In genomic region chr10:48926764-48927163, GRCh38 we compare ENCODE assay signal across 15 cellular contexts. TPM values are rescaled to one million over a fixed set of nuclear protein-coding genes. Genes with fewer than 3 reads are reported as not detected.
DNase-seq lines count a peak whose midpoint lies in the region; ATAC-seq and TF ChIP-seq lines count a peak whose summit lies in the region.
"Had no signal": no experiment of that assay in that cellular context is flagged by ENCODE, and none has a peak within 500 bp of the region (broad histone marks: within the 10 kb centered on the region; RNA-seq: fewer than 3 reads in every experiment).

No MANE protein-coding gene starts in this region.

- peak; percentile 29 for ATAC-seq in left lung
- no peak for ATAC-seq in stimulated activated effector memory CD8-positive, alpha-beta T cell treated with anti-CD3 and anti-CD28 coated beads, Interleukin-12 subunit alpha, Interleukin-12 subunit beta, amount 100 ng/mL, for 72 hours
- no peak for ATAC-seq in natural killer cell treated with Interleukin-12 subunit alpha and Interleukin-12 subunit beta and Interleukin-15 and Interleukin-18, amount 100 ng/mL, for 72 hours
- ATAC-seq: HCT116 had no signal

- POLR2A ChIA-PET in PC-9 (lab: Charles Lee; ENCODE audit: unreplicated experiment), result no interaction called here

- DNase-seq in right atrium auricular region (ENCODE audit: low spot score) (peak; percentile 16), left ventricle myocardium inferior (no peak), left lung (no peak), osteocyte (ENCODE audit: extremely low spot score, unreplicated experiment) (peak; percentile 72), PC-9 (no peak)
- no peak for DNase-seq in stimulated activated effector memory CD8-positive, alpha-beta T cell treated with anti-CD3 and anti-CD28 coated beads, Interleukin-12 subunit alpha, Interleukin-12 subunit beta, amount 100 ng/mL, for 72 hours (ENCODE audit: low spot score in 2 of 2)
- DNase-seq in natural killer cell treated with Interleukin-12 subunit alpha and Interleukin-12 subunit beta and Interleukin-15 and Interleukin-18, amount 100 ng/mL, for 72 hours (ENCODE audit: low spot score), result no peak
- DNase-seq: C1 segment of cervical spinal cord; Calu3; CD4-positive, alpha-beta T cell; DMS 273 treated with DMSO at 0.1 percent for 48 hours had no signal

- TF ChIP-seq CTCF in right atrium auricular region (IDR thresholded peaks at IDR 0.05), result no peak
- no peak for TF ChIP-seq CTCF in left ventricle myocardium inferior (IDR thresholded peaks at IDR 0.05; ENCODE audit: borderline replicate concordance)
- no peak for TF ChIP-seq CTCF in left lung (IDR thresholded peaks at IDR 0.05)
- TF ChIP-seq CTCF in osteocyte (IDR thresholded peaks at IDR 0.05), result no peak
- TF ChIP-seq CTCF in PC-9 (conservative IDR thresholded peaks at IDR 0.05), result no peak

- no peaks in the 10 kb centered on the region for H3K36me3 ChIP-seq in right atrium auricular region
- no peaks in the 10 kb centered on the region for H3K36me3 ChIP-seq in left ventricle myocardium inferior
- H3K36me3 ChIP-seq in left lung, result no peaks in the 10 kb centered on the region
- no peaks in the 10 kb centered on the region for H3K36me3 ChIP-seq in PC-9 (ENCODE audit: low read depth)

- no peaks in the 10 kb centered on the region for H3K4me1 Mint-ChIP-seq in osteocyte (ENCODE audit: unreplicated experiment)
- no peaks in the 10 kb centered on the region for H3K4me1 Mint-ChIP-seq in stimulated activated effector memory CD8-positive, alpha-beta T cell treated with anti-CD3 and anti-CD28 coated beads, Interleukin-12 subunit alpha, Interleukin-12 subunit beta, amount 100 ng/mL, for 72 hours
- no peaks in the 10 kb centered on the region for H3K4me1 Mint-ChIP-seq in natural killer cell treated with Interleukin-12 subunit alpha and Interleukin-12 subunit beta and Interleukin-15 and Interleukin-18, amount 100 ng/mL, for 72 hours (ENCODE audit: low read depth in 2 of 2)
- H3K4me1 Mint-ChIP-seq: B cell had no signal

- no peaks in the 10 kb centered on the region for H3F3A ChIP-seq in PC-9 (ENCODE audit: insufficient read depth, low read depth)

- H3K4me2 ChIP-seq in PC-9, result no peak overlapping the region

- intact Hi-C loops in left ventricle myocardium inferior (cut with micrococcal nuclease) (no loop called here), left lung (cut with DNase I) (no loop called here), PC-9 (cut with micrococcal nuclease; ENCODE audit: unreplicated experiment) (no loop called here)

- H3K4me3 ChIP-seq in right atrium auricular region (no peak overlapping the region), left ventricle myocardium inferior (no peak overlapping the region), left lung (no peak overlapping the region), PC-9 (no peak overlapping the region)

- H4K20me1 ChIP-seq in PC-9 (ENCODE audit: insufficient read depth), result no peaks in the 10 kb centered on the region

- H3K27me3 ChIP-seq in right atrium auricular region, result no peaks in the 10 kb centered on the region
- no peaks in the 10 kb centered on the region for H3K27me3 ChIP-seq in left ventricle myocardium inferior (ENCODE audit: low read depth)
- H3K27me3 ChIP-seq in left lung, result no peaks in the 10 kb centered on the region
- peaks cover 65% of the 10 kb centered on the region for H3K27me3 ChIP-seq in PC-9 (ENCODE audit: insufficient read depth, low read depth)

- no peak overlapping the region for H3K27ac Mint-ChIP-seq in osteocyte (ENCODE audit: unreplicated experiment)
- H3K27ac Mint-ChIP-seq in stimulated activated effector memory CD8-positive, alpha-beta T cell treated with anti-CD3 and anti-CD28 coated beads, Interleukin-12 subunit alpha, Interleukin-12 subunit beta, amount 100 ng/mL, for 72 hours, result no peak overlapping the region
- H3K27ac Mint-ChIP-seq in natural killer cell treated with Interleukin-12 subunit alpha and Interleukin-12 subunit beta and Interleukin-15 and Interleukin-18, amount 100 ng/mL, for 72 hours, result no peak overlapping the region
- H3K27ac Mint-ChIP-seq: CD4-positive, alpha-beta T cell had no signal

- H2AFZ ChIP-seq in PC-9, result no peak overlapping the region

- H3K79me2 ChIP-seq in PC-9 (ENCODE audit: low read depth), result no peaks in the 10 kb centered on the region

- H3K36me3 Mint-ChIP-seq in osteocyte (ENCODE audit: unreplicated experiment), result no peaks in the 10 kb centered on the region
- H3K36me3 Mint-ChIP-seq in stimulated activated effector memory CD8-positive, alpha-beta T cell treated with anti-CD3 and anti-CD28 coated beads, Interleukin-12 subunit alpha, Interleukin-12 subunit beta, amount 100 ng/mL, for 72 hours, result no peaks in the 10 kb centered on the region
- H3K36me3 Mint-ChIP-seq in natural killer cell treated with Interleukin-12 subunit alpha and Interleukin-12 subunit beta and Interleukin-15 and Interleukin-18, amount 100 ng/mL, for 72 hours, result no peaks in the 10 kb centered on the region

- no peaks in the 10 kb centered on the region for H3K9me3 ChIP-seq in right atrium auricular region
- H3K9me3 ChIP-seq in left ventricle myocardium inferior (replicated peaks), result no peaks in the 10 kb centered on the region
- no peaks in the 10 kb centered on the region for H3K9me3 ChIP-seq in left lung
- no peaks in the 10 kb centered on the region for H3K9me3 ChIP-seq in PC-9 (ENCODE audit: insufficient read depth, low read depth)

- BruUV-seq in PC-9 (replicated peaks; lab: Mats Ljungman, UMichigan), result no TSS peak

- no peak overlapping the region for H3K27ac ChIP-seq in right atrium auricular region
- H3K27ac ChIP-seq in left ventricle myocardium inferior (replicated peaks), result no peak overlapping the region
- no peak overlapping the region for H3K27ac ChIP-seq in left lung
- no peak overlapping the region for H3K27ac ChIP-seq in PC-9

- no peaks in the 10 kb centered on the region for H3K9me2 ChIP-seq in PC-9 (ENCODE audit: insufficient read depth)

- CTCF ChIA-PET in PC-9 (lab: Charles Lee), result no interaction called here

- H3K4me1 ChIP-seq in right atrium auricular region (no peaks in the 10 kb centered on the region), left ventricle myocardium inferior (peaks cover 8% of the 10 kb centered on the region), left lung (no peaks in the 10 kb centered on the region), PC-9 (replicated peaks; ENCODE audit: insufficient read depth) (no peaks in the 10 kb centered on the region)

- peaks cover 2% of the 10 kb centered on the region for H3K27me3 Mint-ChIP-seq in osteocyte (ENCODE audit: unreplicated experiment)
- H3K27me3 Mint-ChIP-seq in natural killer cell treated with Interleukin-12 subunit alpha and Interleukin-12 subunit beta and Interleukin-15 and Interleukin-18, amount 100 ng/mL, for 72 hours, result peaks cover 4 to 23% of the 10 kb centered on the region in 2 donors
- H3K27me3 Mint-ChIP-seq: B cell; CD4-positive, alpha-beta T cell had no signal

- H3K9me3 Mint-ChIP-seq in osteocyte (ENCODE audit: unreplicated experiment), result no peaks in the 10 kb centered on the region
- no peaks in the 10 kb centered on the region for H3K9me3 Mint-ChIP-seq in stimulated activated effector memory CD8-positive, alpha-beta T cell treated with anti-CD3 and anti-CD28 coated beads, Interleukin-12 subunit alpha, Interleukin-12 subunit beta, amount 100 ng/mL, for 72 hours
- H3K9me3 Mint-ChIP-seq in natural killer cell treated with Interleukin-12 subunit alpha and Interleukin-12 subunit beta and Interleukin-15 and Interleukin-18, amount 100 ng/mL, for 72 hours, result no peaks in the 10 kb centered on the region
- H3K9me3 Mint-ChIP-seq: CD4-positive, alpha-beta T cell had no signal

- no peak overlapping the region for H3K4me3 Mint-ChIP-seq in osteocyte (ENCODE audit: unreplicated experiment)
- H3K4me3 Mint-ChIP-seq in stimulated activated effector memory CD8-positive, alpha-beta T cell treated with anti-CD3 and anti-CD28 coated beads, Interleukin-12 subunit alpha, Interleukin-12 subunit beta, amount 100 ng/mL, for 72 hours, result no peak overlapping the region
- no peak overlapping the region for H3K4me3 Mint-ChIP-seq in natural killer cell treated with Interleukin-12 subunit alpha and Interleukin-12 subunit beta and Interleukin-15 and Interleukin-18, amount 100 ng/mL, for 72 hours
- H3K4me3 Mint-ChIP-seq: B cell; CD4-positive, alpha-beta T cell had no signal

RNA-seq across cellular contexts. Expression of gene LRRC18, which starts 12.9 kb away (rescaled TPM):
- total RNA-seq in right atrium auricular region (not detected), left ventricle myocardium inferior (not detected), left lung (1 to 10 TPM in 1 of 2 donors, under 1 TPM in 1; 0.50 to 1.2 TPM), osteocyte (not detected in 2 replicates), PC-9 (2021) (not detected in 2 replicates)
- not detected for total RNA-seq in natural killer cell treated with Interleukin-12 subunit alpha and Interleukin-12 subunit beta and Interleukin-15 and Interleukin-18, amount 100 ng/mL, for 72 hours
- total RNA-seq: B cell; Calu3; CD4-positive, alpha-beta T cell; Daoy; HT-29 had no signal

Comparison
In these comparisons a context has a peak if more than half of its experiments do, and no peak if none do; other contexts are left out.
1. DNase-seq: peak in right atrium auricular region (single experiment) and osteocyte (single experiment); none in left ventricle myocardium inferior (single experiment), left lung (0 of 2), stimulated activated effector memory CD8-positive, alpha-beta T cell treated with anti-CD3 and anti-CD28 coated beads, Interleukin-12 subunit alpha, Interleukin-12 subunit beta, amount 100 ng/mL, for 72 hours (0 of 2), natural killer cell treated with Interleukin-12 subunit alpha and Interleukin-12 subunit beta and Interleukin-15 and Interleukin-18, amount 100 ng/mL, for 72 hours (single experiment) and PC-9 (0 of 2).